In genomic region chrX:153669174-153669890, GRCh38 we compare ENCODE assay signal across 8 cellular contexts. TPM values are rescaled to one million over a fixed set of nuclear protein-coding genes. Genes with fewer than 3 reads are reported as not detected.
A peak's percentile ranks its signal among the peaks of the same experiment; 100 is the strongest.
DNase-seq lines count a peak whose midpoint lies in the region; ATAC-seq and TF ChIP-seq lines count a peak whose summit lies in the region.
"Had no signal": no experiment of that assay in that cellular context is flagged by ENCODE, and none has a peak within 500 bp of the region (broad histone marks: within the 10 kb centered on the region; RNA-seq: fewer than 3 reads in every experiment).

No MANE protein-coding gene starts in this region.

- H3K36me3 Mint-ChIP-seq in brain: no peaks in the 10 kb centered on the region
- H3K36me3 Mint-ChIP-seq in memory B cell: peaks cover 1% of the 10 kb centered on the region
- no peaks in the 10 kb centered on the region for H3K36me3 Mint-ChIP-seq in stimulated activated memory B cell treated with anti-CD40 and anti-IgM and Interleukin-4, amounts not matched to agents 10 μg/mL and 1 μg/mL and 100 μg/mL, for 72 hours

- POLR2A ChIA-PET in PC-9 (lab: Charles Lee; ENCODE audit: unreplicated experiment): no interaction called here

- no peaks in the 10 kb centered on the region for H3F3A ChIP-seq in PC-9 (ENCODE audit: insufficient read depth, low read depth)

- TF ChIP-seq CTCF in GM12874 (IDR thresholded peaks at IDR 0.05; ENCODE audit: insufficient read depth, low read depth, low read length): peak; percentile 90
- TF ChIP-seq CTCF in PC-9 (conservative IDR thresholded peaks at IDR 0.05): peak; percentile 83
- peak; percentile 59 to 80 for TF ChIP-seq CTCF in brain (conservative IDR thresholded peaks at IDR 0.05)
- peak in 2 of 3 experiments; percentile 51 to 58 for TF ChIP-seq CTCF in vagina (IDR thresholded peaks at IDR 0.05)

- H3K9me3 ChIP-seq in PC-9 (ENCODE audit: insufficient read depth, low read depth): no peaks in the 10 kb centered on the region
- H3K9me3 ChIP-seq in vagina: no peaks in the 10 kb centered on the region

- intact Hi-C loops in PC-9 (cut with micrococcal nuclease; ENCODE audit: unreplicated experiment): loop anchor here (2.0 to 10.0 kb wide), 3 partner anchors 115 to 635 kb away; no protein-coding TSS in a partner anchor
- intact Hi-C loops in vagina (cut with DNase I): loop anchor here (10.0 kb wide), 1 partner anchor 725 kb away; no protein-coding TSS in a partner anchor

- no peaks in the 10 kb centered on the region for H3K9me2 ChIP-seq in PC-9 (ENCODE audit: insufficient read depth)

- H3K36me3 ChIP-seq in PC-9 (ENCODE audit: low read depth) (no peaks in the 10 kb centered on the region), vagina (no peaks in the 10 kb centered on the region)

- TF ChIP-seq POLR2A in vagina (IDR thresholded peaks at IDR 0.05): no peak

- H3K4me3 ChIP-seq in PC-9 (no peak overlapping the region), vagina (no peak overlapping the region)

- no peaks in the 10 kb centered on the region for H3K4me1 ChIP-seq in PC-9 (replicated peaks; ENCODE audit: insufficient read depth)
- peaks cover 4% of the 10 kb centered on the region for H3K4me1 ChIP-seq in vagina

- H2AFZ ChIP-seq in PC-9: no peak overlapping the region

- H4K20me1 ChIP-seq in PC-9 (ENCODE audit: insufficient read depth): no peaks in the 10 kb centered on the region

- H3K4me2 ChIP-seq in PC-9: no peak overlapping the region

- H3K9me3 Mint-ChIP-seq in brain: peaks cover 0 to 48% (median 7%) of the 10 kb centered on the region in 5 experiments
- no peaks in the 10 kb centered on the region for H3K9me3 Mint-ChIP-seq in memory B cell
- no peaks in the 10 kb centered on the region for H3K9me3 Mint-ChIP-seq in stimulated activated memory B cell treated with anti-CD40 and anti-IgM and Interleukin-4, amounts not matched to agents 10 μg/mL and 1 μg/mL and 100 μg/mL, for 72 hours

- DNase-seq in PC-9 (no peak), memory B cell (ENCODE audit: low spot score in 2 of 2) (no peak), vagina (ENCODE audit: extremely low spot score in 2 of 2) (no peak)

- H3K4me1 Mint-ChIP-seq in brain: peaks cover 20% of the 10 kb centered on the region
- peaks cover 15% of the 10 kb centered on the region for H3K4me1 Mint-ChIP-seq in memory B cell
- H3K4me1 Mint-ChIP-seq in stimulated activated memory B cell treated with anti-CD40 and anti-IgM and Interleukin-4, amounts not matched to agents 10 μg/mL and 1 μg/mL and 100 μg/mL, for 72 hours: peaks cover 16% of the 10 kb centered on the region

- H3K27me3 ChIP-seq in PC-9 (ENCODE audit: insufficient read depth, low read depth) (peaks cover 21% of the 10 kb centered on the region; the same call in 1 of the 2 replicates), vagina (no peaks in the 10 kb centered on the region)

- H3K4me3 Mint-ChIP-seq in brain (no peak overlapping the region), memory B cell (no peak overlapping the region)
- no peak overlapping the region for H3K4me3 Mint-ChIP-seq in stimulated activated memory B cell treated with anti-CD40 and anti-IgM and Interleukin-4, amounts not matched to agents 10 μg/mL and 1 μg/mL and 100 μg/mL, for 72 hours

- no TSS peak for BruUV-seq in PC-9 (replicated peaks; lab: Mats Ljungman, UMichigan)

- no peak overlapping the region for H3K27ac ChIP-seq in PC-9
- no peak overlapping the region for H3K27ac ChIP-seq in vagina

- H3K79me2 ChIP-seq in PC-9 (ENCODE audit: low read depth): no peaks in the 10 kb centered on the region

- CTCF ChIA-PET in PC-9 (lab: Charles Lee): interaction anchor here (0.5 to 1.3 kb wide), 2 partner anchors 130 to 160 kb away, joined by 3 read pairs; no protein-coding TSS in a partner anchor

- H3K27ac Mint-ChIP-seq in brain: no peak overlapping the region
- H3K27ac Mint-ChIP-seq in memory B cell: no peak overlapping the region
- H3K27ac Mint-ChIP-seq in stimulated activated memory B cell treated with anti-CD40 and anti-IgM and Interleukin-4, amounts not matched to agents 10 μg/mL and 1 μg/mL and 100 μg/mL, for 72 hours: no peak overlapping the region

- ATAC-seq in memory B cell (ENCODE audit: low read depth): peak; percentile 52
- ATAC-seq in stimulated activated memory B cell treated with anti-CD40 and anti-IgM and Interleukin-4, amounts not matched to agents 10 μg/mL and 1 μg/mL and 100 μg/mL, for 72 hours: no peak
- ATAC-seq in HG03280 (IDR thresholded peaks at IDR 0.05; ENCODE audit: unreplicated experiment): no peak

- H3K27me3 Mint-ChIP-seq in brain: peaks cover 34% of the 10 kb centered on the region
- H3K27me3 Mint-ChIP-seq in memory B cell: peaks cover 18% of the 10 kb centered on the region
- H3K27me3 Mint-ChIP-seq in stimulated activated memory B cell treated with anti-CD40 and anti-IgM and Interleukin-4, amounts not matched to agents 10 μg/mL and 1 μg/mL and 100 μg/mL, for 72 hours: peaks cover 53% of the 10 kb centered on the region

RNA-seq across cellular contexts. Expression of gene PNCK, which starts 4.3 kb away (rescaled TPM):
- total RNA-seq in PC-9 (2021): 1.0 and 4.4 TPM in 2 replicates
- 24.5 TPM for polyA plus RNA-seq in brain (ENCODE audit: insufficient read depth, low read depth, low replicate concordance)
- 9.3 TPM for total RNA-seq in vagina
- total RNA-seq: T-helper 1 cell treated with Interleukin-12 subunit alpha and Interleukin-12 subunit beta and Interleukin-4 antibody, amounts not matched to agents 30 ng/mL and 1 ng/mL, for 36 hours had no signal

RNA-seq across cellular contexts. Expression of gene SLC6A8, which starts 18.4 kb away (rescaled TPM):
- total RNA-seq in PC-9 (2021) (37.6 and 40.5 TPM in 2 replicates), vagina (29.2 TPM)
- 80.5 TPM for polyA plus RNA-seq in brain (ENCODE audit: insufficient read depth, low read depth, low replicate concordance)

RNA-seq across cellular contexts. Expression of gene DUSP9, which starts 22.3 kb away (rescaled TPM):
- total RNA-seq in PC-9 (2021): 1.3 and 1.8 TPM in 2 replicates
- 0.81 TPM for polyA plus RNA-seq in brain (ENCODE audit: insufficient read depth, low read depth, low replicate concordance)
- total RNA-seq in vagina: 0.74 TPM
- total RNA-seq: T-helper 1 cell treated with Interleukin-12 subunit alpha and Interleukin-12 subunit beta and Interleukin-4 antibody, amounts not matched to agents 30 ng/mL and 1 ng/mL, for 36 hours had no signal

RNA-seq across cellular contexts. Expression of gene BCAP31, which starts 54.9 kb away (rescaled TPM):
- 522 and 541 TPM in 2 replicates for total RNA-seq in PC-9 (2021)
- polyA plus RNA-seq in brain (ENCODE audit: insufficient read depth, low read depth, low replicate concordance): 284 TPM
- total RNA-seq in vagina: 126 TPM

RNA-seq across cellular contexts. Expression of gene ABCD1, which starts 55.3 kb away (rescaled TPM):
- total RNA-seq in PC-9 (2021) (40.0 and 44.9 TPM in 2 replicates), vagina (11.0 TPM)
- 9.2 TPM for polyA plus RNA-seq in brain (ENCODE audit: insufficient read depth, low read depth, low replicate concordance)
